21 cellular contexts compared by ENCODE assay signal in genomic region chr11:85712953-85713352, GRCh38. TPM values are rescaled to one million over a fixed set of nuclear protein-coding genes. Genes with fewer than 3 reads are reported as not detected.
"Had no signal": no experiment of that assay in that cellular context is flagged by ENCODE, and none has a peak within 500 bp of the region (broad histone marks: within the 10 kb centered on the region; RNA-seq: fewer than 3 reads in every experiment).

No MANE protein-coding gene starts in this region.

- H3K27me3 ChIP-seq: body of pancreas, cardiac muscle cell, gastrocnemius medialis, right lobe of liver, uterus had no signal

- DNase-seq: activated CD4-positive, alpha-beta T cell treated with anti-CD3 and anti-CD28 coated beads for 48 hours; activated CD8-positive, alpha-beta memory T cell treated with anti-CD3 and anti-CD28 coated beads, Interleukin-2, amount 10 ng/mL, durations not matched to agents 7 days and 5 days; activated CD8-positive, alpha-beta T cell treated with anti-CD3 and anti-CD28 coated beads for 36 hours; activated effector memory CD4-positive, alpha-beta T cell treated with anti-CD3 and anti-CD28 coated beads, Interleukin-2, amount 50 U/mL, for 16 hours; activated naive CD4-positive, alpha-beta T cell treated with anti-CD3 and anti-CD28 coated beads, Interleukin-2, amount 10 ng/mL, durations not matched to agents 7 days and 5 days; activated T-cell treated with anti-CD3 and anti-CD28 coated beads for 4 hours; amygdala; body of pancreas; gastrocnemius medialis; hippocampal formation; naive B cell; nucleus accumbens; right lobe of liver; small intestine; stimulated activated CD4-positive, alpha-beta T cell treated with anti-CD3 and anti-CD28 coated beads, Interleukin-15, amount 100 ng/mL, for 24 hours; stimulated activated naive B cell treated with anti-CD40 and anti-IgM and Interleukin-4, amounts not matched to agents 10 μg/mL and 1 μg/mL and 100 μg/mL, for 72 hours; trophoblast cell; uterus had no signal

- H3K36me3 Mint-ChIP-seq: naive B cell; stimulated activated naive B cell treated with anti-CD40 and anti-IgM and Interleukin-4, amounts not matched to agents 10 μg/mL and 1 μg/mL and 100 μg/mL, for 72 hours had no signal

- ATAC-seq: activated CD8-positive, alpha-beta memory T cell treated with anti-CD3 and anti-CD28 coated beads, Interleukin-2, amount 10 ng/mL, durations not matched to agents 7 days and 5 days; activated CD8-positive, alpha-beta T cell treated with anti-CD3 and anti-CD28 coated beads for 36 hours; body of pancreas; gastrocnemius medialis; right lobe of liver; stimulated activated naive B cell treated with anti-CD40 and anti-IgM and Interleukin-4, amounts not matched to agents 10 μg/mL and 1 μg/mL and 100 μg/mL, for 72 hours had no signal

- H3K9me3 ChIP-seq: body of pancreas, gastrocnemius medialis, right lobe of liver, uterus had no signal

- H3K4me1 ChIP-seq: body of pancreas, right lobe of liver, uterus had no signal

- H3K4me1 Mint-ChIP-seq: activated naive CD4-positive, alpha-beta T cell treated with anti-CD3 and anti-CD28 coated beads, Interleukin-2, amount 10 ng/mL, durations not matched to agents 7 days and 5 days; naive B cell; stimulated activated naive B cell treated with anti-CD40 and anti-IgM and Interleukin-4, amounts not matched to agents 10 μg/mL and 1 μg/mL and 100 μg/mL, for 72 hours had no signal

- H3K4me3 ChIP-seq: body of pancreas, cardiac muscle cell, gastrocnemius medialis, right lobe of liver, uterus had no signal

- H3K27ac ChIP-seq: body of pancreas, cardiac muscle cell, gastrocnemius medialis, right lobe of liver, uterus had no signal

- H3K36me3 ChIP-seq: cardiac muscle cell, gastrocnemius medialis, right lobe of liver, uterus had no signal

- H3K27me3 Mint-ChIP-seq: activated CD8-positive, alpha-beta memory T cell treated with anti-CD3 and anti-CD28 coated beads, Interleukin-2, amount 10 ng/mL, durations not matched to agents 7 days and 5 days; activated CD8-positive, alpha-beta T cell treated with anti-CD3 and anti-CD28 coated beads for 36 hours; activated naive CD4-positive, alpha-beta T cell treated with anti-CD3 and anti-CD28 coated beads, Interleukin-2, amount 10 ng/mL, durations not matched to agents 7 days and 5 days; naive B cell had no signal

- H3K4me3 Mint-ChIP-seq: activated CD8-positive, alpha-beta memory T cell treated with anti-CD3 and anti-CD28 coated beads, Interleukin-2, amount 10 ng/mL, durations not matched to agents 7 days and 5 days; activated CD8-positive, alpha-beta T cell treated with anti-CD3 and anti-CD28 coated beads for 36 hours; activated naive CD4-positive, alpha-beta T cell treated with anti-CD3 and anti-CD28 coated beads, Interleukin-2, amount 10 ng/mL, durations not matched to agents 7 days and 5 days; naive B cell; stimulated activated naive B cell treated with anti-CD40 and anti-IgM and Interleukin-4, amounts not matched to agents 10 μg/mL and 1 μg/mL and 100 μg/mL, for 72 hours had no signal

- H3K27ac Mint-ChIP-seq: activated CD8-positive, alpha-beta memory T cell treated with anti-CD3 and anti-CD28 coated beads, Interleukin-2, amount 10 ng/mL, durations not matched to agents 7 days and 5 days; activated CD8-positive, alpha-beta T cell treated with anti-CD3 and anti-CD28 coated beads for 36 hours; activated naive CD4-positive, alpha-beta T cell treated with anti-CD3 and anti-CD28 coated beads, Interleukin-2, amount 10 ng/mL, durations not matched to agents 7 days and 5 days; naive B cell; stimulated activated naive B cell treated with anti-CD40 and anti-IgM and Interleukin-4, amounts not matched to agents 10 μg/mL and 1 μg/mL and 100 μg/mL, for 72 hours had no signal

- FAIRE-seq: endometrium, small intestine had no signal

- H3K9me3 Mint-ChIP-seq: activated CD8-positive, alpha-beta T cell treated with anti-CD3 and anti-CD28 coated beads for 36 hours; activated naive CD4-positive, alpha-beta T cell treated with anti-CD3 and anti-CD28 coated beads, Interleukin-2, amount 10 ng/mL, durations not matched to agents 7 days and 5 days; naive B cell; stimulated activated naive B cell treated with anti-CD40 and anti-IgM and Interleukin-4, amounts not matched to agents 10 μg/mL and 1 μg/mL and 100 μg/mL, for 72 hours had no signal

RNA-seq across cellular contexts. Expression of gene CCDC89, which starts 27.0 kb away (rescaled TPM):
- total RNA-seq: body of pancreas, epithelial cell of proximal tubule had no signal
